Comparison of ENCODE assay signal across 8 cellular contexts in genomic region chr7:105224884-105225651, GRCh38.
DNase-seq lines count a peak whose midpoint lies in the region; ATAC-seq and TF ChIP-seq lines count a peak whose summit lies in the region.

No MANE protein-coding gene starts in this region.

- H4K20me1 ChIP-seq in mammary epithelial cell (ENCODE audit: insufficient read depth, low read length), result no peaks in the 10 kb centered on the region

- dilution Hi-C loops in mammary epithelial cell (cut with HindIII; ENCODE audit: low sequenced_read_pairs), result no loop called here

- H2AFZ ChIP-seq in mammary epithelial cell (ENCODE audit: low read depth, low read length), result no peak overlapping the region

- 63% methylated on average over 6 of the region's 6 CpGs for WGBS in mammary epithelial cell (ENCODE audit: low coverage, missing lambda C conversion rate)

- H3K9ac ChIP-seq in mammary epithelial cell (ENCODE audit: insufficient read depth, low read length), result peak overlapping the region; percentile 63

- H3K27me3 ChIP-seq in left ventricle myocardium inferior (ENCODE audit: low read depth), result no peaks in the 10 kb centered on the region
- no peaks in the 10 kb centered on the region for H3K27me3 ChIP-seq in mammary epithelial cell (ENCODE audit: insufficient read depth, low read length)
- no peaks in the 10 kb centered on the region for H3K27me3 ChIP-seq in neutrophil

- peak overlapping the region; percentile 81 for H3K4me2 ChIP-seq in mammary epithelial cell (ENCODE audit: insufficient read depth, low read depth, low read length)

- TSS peak; percentile 76 for BruUV-seq in mammary epithelial cell (replicated peaks; lab: Mats Ljungman, UMichigan)

- ATAC-seq in Right ventricle myocardium superior (ENCODE audit: poor library complexity) (peak; percentile 67), HG02571 (IDR thresholded peaks at IDR 0.05; ENCODE audit: unreplicated experiment) (peak; percentile 72)

- DNase-seq in Right ventricle myocardium superior, result no peak
- no peak for DNase-seq in left ventricle myocardium inferior
- peak; percentile 58 for DNase-seq in NAMALWA (ENCODE audit: low spot score)
- DNase-seq in mammary epithelial cell, result peak; percentile 91
- no peak for DNase-seq in COLO668 (lab: John Stamatoyannopoulos, UW; ENCODE audit: unreplicated experiment)
- no peak for DNase-seq in KG1 (lab: John Stamatoyannopoulos, UW)

- H3K27ac ChIP-seq in left ventricle myocardium inferior (replicated peaks), result no peak overlapping the region
- peak overlapping the region; percentile 97 for H3K27ac ChIP-seq in mammary epithelial cell (ENCODE audit: insufficient read depth, low read depth, low read length)
- H3K27ac ChIP-seq in neutrophil, result peak overlapping the region; percentile 61

- in situ Hi-C loops in mammary epithelial cell (cut with MboI; ENCODE audit: low sequenced_read_pairs in 2 of 2), result no loop called here

- TF ChIP-seq CTCF in left ventricle myocardium inferior (IDR thresholded peaks at IDR 0.05; ENCODE audit: borderline replicate concordance), result no peak
- TF ChIP-seq CTCF in mammary epithelial cell (conservative IDR thresholded peaks at IDR 0.05 in 1 of 2, IDR thresholded peaks at IDR 0.05 in 1 of 2; ENCODE audit: extremely low read depth in 1 of 2, insufficient read depth in 1 of 2, low read depth in 1 of 2, low read length in 2 of 2), result no peak
- TF ChIP-seq CTCF in neutrophil (IDR thresholded peaks at IDR 0.05), result no peak

- H3K4me1 ChIP-seq in left ventricle myocardium inferior (peaks cover 20% of the 10 kb centered on the region), mammary epithelial cell (ENCODE audit: insufficient read depth, low read length) (peaks cover 40% of the 10 kb centered on the region), neutrophil (ENCODE audit: control insufficient read depth in 1 of 2, insufficient read depth in 1 of 2, low read depth in 1 of 2, low read length in 1 of 2) (peaks cover 6 to 23% of the 10 kb centered on the region in 2 experiments)

- intact Hi-C loops in Right ventricle myocardium superior (cut with DNase I), result no loop called here
- intact Hi-C loops in left ventricle myocardium inferior (cut with micrococcal nuclease), result no loop called here
- intact Hi-C loops in mammary epithelial cell (cut with micrococcal nuclease), result loop anchor here (5.0 kb wide), 1 partner anchor 213 kb away; the partner anchor contains the start of gene KMT2E

- H3K36me3 ChIP-seq in left ventricle myocardium inferior (no peaks in the 10 kb centered on the region), mammary epithelial cell (ENCODE audit: insufficient read depth, low read length) (no peaks in the 10 kb centered on the region), neutrophil (no peaks in the 10 kb centered on the region)

- CTCF ChIA-PET in mammary epithelial cell (lab: Charles Lee; ENCODE audit: low non-redundant PET), result no interaction called here

- peaks cover 81% of the 10 kb centered on the region for H3K79me2 ChIP-seq in mammary epithelial cell (ENCODE audit: insufficient read depth, low read length)

- H3K9me3 ChIP-seq in left ventricle myocardium inferior (replicated peaks), result no peaks in the 10 kb centered on the region
- no peaks in the 10 kb centered on the region for H3K9me3 ChIP-seq in mammary epithelial cell (replicated peaks; ENCODE audit: insufficient read depth, low read length)
- H3K9me3 ChIP-seq in neutrophil, result no peaks in the 10 kb centered on the region

- no peak overlapping the region for H3K4me3 ChIP-seq in left ventricle myocardium inferior
- peak overlapping the region in 1 of 3 experiments; percentile 20 for H3K4me3 ChIP-seq in mammary epithelial cell (replicated peaks in 1 of 3; ENCODE audit: insufficient read depth in 1 of 3, low read depth in 2 of 3, low read length in 3 of 3)
- no peak overlapping the region for H3K4me3 ChIP-seq in neutrophil (ENCODE audit: low read depth in 1 of 2, low read length in 1 of 2)

Comparison
In these comparisons a context has a peak if more than half of its experiments do, and no peak if none do; other contexts are left out.
1. DNase-seq: peak in NAMALWA (single experiment) and mammary epithelial cell (single experiment); none in Right ventricle myocardium superior (single experiment), left ventricle myocardium inferior (single experiment), COLO668 (single experiment) and KG1 (single experiment).